19 cellular contexts compared by ENCODE assay signal in the genomic region with DNA sequence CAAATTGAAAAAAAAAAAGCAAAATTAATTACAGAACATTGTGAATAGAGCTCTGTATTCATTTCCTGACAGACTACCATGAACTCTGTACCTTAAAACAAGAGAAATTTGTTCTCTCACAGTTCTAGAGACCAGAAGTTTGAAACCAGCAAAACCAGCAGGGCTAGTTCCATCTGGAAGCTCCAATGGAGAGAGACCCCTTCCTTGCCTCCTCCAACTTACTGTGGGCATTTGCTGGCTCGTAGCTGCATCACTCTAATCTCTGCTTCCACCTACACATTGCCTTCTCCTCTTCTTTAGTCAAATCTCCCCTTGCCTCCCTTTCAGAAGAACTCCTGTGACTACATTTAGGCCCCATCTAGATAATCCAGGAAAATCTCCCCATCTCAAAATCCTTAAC. TPM values are rescaled to one million over a fixed set of nuclear protein-coding genes. Genes with fewer than 3 reads are reported as not detected.
DNase-seq lines count a peak whose midpoint lies in the region; ATAC-seq, FAIRE-seq and TF ChIP-seq lines count a peak whose summit lies in the region.
"Had no signal": no experiment of that assay in that cellular context is flagged by ENCODE, and none has a peak within 500 bp of the region (broad histone marks: within the 10 kb centered on the region; RNA-seq: fewer than 3 reads in every experiment).

No MANE protein-coding gene starts in this region.

- TF ChIP-seq EP300 in GM12878 (IDR thresholded peaks at IDR 0.05; ENCODE audit: borderline replicate concordance in 1 of 2, control insufficient read depth in 1 of 2, low read depth in 2 of 2, low read length in 2 of 2): no peak

- CTCF ChIA-PET in Calu3 (lab: Charles Lee) (interaction anchor here (1.1 to 1.2 kb wide), 2 partner anchors 35 to 200 kb away, joined by 3 read pairs; no protein-coding TSS in a partner anchor), GM12878 (lab: Yijun Ruan, JAX) (interaction anchor here (0.6 to 1.2 kb wide), 3 partner anchors 38 to 754 kb away, joined by 3 to 4 read pairs (median 4); no protein-coding TSS in a partner anchor)

- H3K27me3 ChIP-seq in GM12878 (replicated peaks in 1 of 2; ENCODE audit: control insufficient read depth in 2 of 2, insufficient read depth in 2 of 2, low read length in 1 of 2): no peaks in the 10 kb centered on the region

- intact Hi-C loops in Calu3 (cut with micrococcal nuclease; ENCODE audit: unreplicated experiment) (no loop called here), GM12878 (cut with micrococcal nuclease; ENCODE audit: unreplicated experiment) (no loop called here)

- TF ChIP-seq CTCF in Calu3 (IDR thresholded peaks at IDR 0.05; ENCODE audit: unreplicated experiment) (no peak), GM12878 (IDR thresholded peaks at IDR 0.05 in 2 of 3, conservative IDR thresholded peaks at IDR 0.05 in 1 of 3; ENCODE audit: control insufficient read depth in 2 of 3, extremely low read depth in 1 of 3, insufficient read depth in 1 of 3, low read depth in 3 of 3, low read length in 3 of 3) (no peak), mesothelial cell of epicardium (IDR thresholded peaks at IDR 0.05; ENCODE audit: unreplicated experiment) (no peak)

- peaks cover 36% of the 10 kb centered on the region for H3K4me1 Mint-ChIP-seq in Calu3 (ENCODE audit: low read depth, unreplicated experiment)
- H3K4me1 Mint-ChIP-seq in mesothelial cell of epicardium: peaks cover 20% of the 10 kb centered on the region

- H4K20me1 ChIP-seq in GM12878 (ENCODE audit: control insufficient read depth, insufficient read depth): no peaks in the 10 kb centered on the region

- SMC1A ChIA-PET in GM12878 (lab: Charles Lee; ENCODE audit: uncharacterized antibody, unreplicated experiment): interaction anchor here (1.5 kb wide), 1 partner anchor 200 kb away, joined by 3 read pairs; no protein-coding TSS in a partner anchor

- no peak overlapping the region for H3K4me2 ChIP-seq in GM12878 (ENCODE audit: control insufficient read depth, insufficient read depth)

- BruUV-seq in Calu3 (replicated peaks; lab: Mats Ljungman, UMichigan) (no TSS peak), GM12878 (replicated peaks; lab: Mats Ljungman, UMichigan) (no TSS peak)

- no peaks in the 10 kb centered on the region for H3K9me3 ChIP-seq in GM12878 (replicated peaks; ENCODE audit: control insufficient read depth, insufficient read depth, low read length)

- no peak overlapping the region for H3K4me3 Mint-ChIP-seq in Calu3 (ENCODE audit: low read depth, unreplicated experiment)
- H3K4me3 Mint-ChIP-seq in mesothelial cell of epicardium: no peak overlapping the region

- no peak overlapping the region for H2AFZ ChIP-seq in GM12878 (ENCODE audit: control insufficient read depth, low read depth, low read length)

- ATAC-seq in GM12878: no peak
- ATAC-seq in HG02852 (IDR thresholded peaks at IDR 0.05; ENCODE audit: unreplicated experiment): no peak
- ATAC-seq: Panc1, Right ventricle myocardium inferior had no signal

- DNase-seq in Calu3 (peak; percentile 31), HT-29 (ENCODE audit: low spot score) (peak; percentile 8), GM12878 (ENCODE audit: low read depth, low spot score) (no peak), mesothelial cell of epicardium (ENCODE audit: low spot score in 2 of 2, unreplicated experiment in 2 of 2) (no peak), NCI-H446 (lab: John Stamatoyannopoulos, UW) (no peak), NCI-H526 (lab: John Stamatoyannopoulos, UW) (no peak), ureter (ENCODE audit: low spot score) (no peak)
- DNase-seq: AML-193, DND-41, GF-D8, H7, KG1, NCI-H1048, NCI-H146, NCI-H748 treated with DMSO at 0.1 percent for 48 hours had no signal

- no peak for TF ChIP-seq POLR2A in GM12878 (IDR thresholded peaks at IDR 0.05; ENCODE audit: low read depth, low read length)

- no peaks in the 10 kb centered on the region for H3K27me3 Mint-ChIP-seq in Calu3 (ENCODE audit: unreplicated experiment)
- H3K27me3 Mint-ChIP-seq in mesothelial cell of epicardium (ENCODE audit: low read depth): no peaks in the 10 kb centered on the region

- H3K79me2 ChIP-seq in GM12878 (ENCODE audit: control insufficient read depth, insufficient read depth, low read length): no peaks in the 10 kb centered on the region

- no peaks in the 10 kb centered on the region for H3K36me3 ChIP-seq in GM12878 (ENCODE audit: control insufficient read depth in 2 of 2, insufficient read depth in 2 of 2, low read length in 1 of 2)

- H3K27ac ChIP-seq in GM12878 (ENCODE audit: control insufficient read depth, insufficient read depth): no peak overlapping the region
- H3K27ac ChIP-seq: SK-N-MC had no signal

- H3K27ac Mint-ChIP-seq in Calu3 (ENCODE audit: unreplicated experiment) (no peak overlapping the region), mesothelial cell of epicardium (peak overlapping the region; percentile 41)

- TF ChIP-seq RAD21 in GM12878 (IDR thresholded peaks at IDR 0.05; ENCODE audit: insufficient read depth, low read depth, low read length): no peak

- peak; percentile 47 for FAIRE-seq in GM12878 (lab: Jason Lieb, UNC)

- 0% methylated on average over 1 of the region's 1 CpG for WGBS in GM12878 (ENCODE audit: insufficient coverage, insufficient replicate concordance, low lambda C conversion rate, missing lambda C conversion rate)

- H3K9me3 Mint-ChIP-seq in Calu3 (ENCODE audit: low read depth, unreplicated experiment) (no peaks in the 10 kb centered on the region), mesothelial cell of epicardium (peaks cover 12% of the 10 kb centered on the region)

- in situ Hi-C loops in GM12878 (cut with MboI): no loop called here

- no peak overlapping the region for H3K9ac ChIP-seq in GM12878 (ENCODE audit: control insufficient read depth, insufficient read depth, low read length)

- H3K4me1 ChIP-seq in GM12878 (ENCODE audit: control insufficient read depth, insufficient read depth, low read length): peaks cover 10% of the 10 kb centered on the region

- H3K4me3 ChIP-seq in GM12878: no peak overlapping the region
- H3K4me3 ChIP-seq: SK-N-MC had no signal

- POLR2A ChIA-PET in GM12878 (lab: Charles Lee): no interaction called here

- H3K36me3 Mint-ChIP-seq in Calu3 (ENCODE audit: insufficient read depth, unreplicated experiment): no peaks in the 10 kb centered on the region
- peaks cover 4% of the 10 kb centered on the region for H3K36me3 Mint-ChIP-seq in mesothelial cell of epicardium

- RAD21 ChIA-PET in GM12878 (lab: Charles Lee; ENCODE audit: unreplicated experiment): no interaction called here

TF ChIP-seq in GM12878, 131 proteins besides CTCF, POLR2A, EP300 and RAD21 (continues in another document):
- TF ChIP-seq RCOR1 (conservative IDR thresholded peaks at IDR 0.05; ENCODE audit: low read depth, low read length) (no peak), LARP7 (IDR thresholded peaks at IDR 0.05) (no peak), SP1 (IDR thresholded peaks at IDR 0.05; ENCODE audit: low read depth, low read length) (no peak), TCF7 (IDR thresholded peaks at IDR 0.05; ENCODE audit: borderline replicate concordance) (no peak), STAT3 (IDR thresholded peaks at IDR 0.05; ENCODE audit: low read depth, low read length) (no peak), ZNF217 (IDR thresholded peaks at IDR 0.05) (no peak), SIN3A (IDR thresholded peaks at IDR 0.05; ENCODE audit: low read depth, low read length) (no peak), BACH1 (IDR thresholded peaks at IDR 0.05; ENCODE audit: borderline replicate concordance) (no peak)
- TF ChIP-seq, protein P1, sequence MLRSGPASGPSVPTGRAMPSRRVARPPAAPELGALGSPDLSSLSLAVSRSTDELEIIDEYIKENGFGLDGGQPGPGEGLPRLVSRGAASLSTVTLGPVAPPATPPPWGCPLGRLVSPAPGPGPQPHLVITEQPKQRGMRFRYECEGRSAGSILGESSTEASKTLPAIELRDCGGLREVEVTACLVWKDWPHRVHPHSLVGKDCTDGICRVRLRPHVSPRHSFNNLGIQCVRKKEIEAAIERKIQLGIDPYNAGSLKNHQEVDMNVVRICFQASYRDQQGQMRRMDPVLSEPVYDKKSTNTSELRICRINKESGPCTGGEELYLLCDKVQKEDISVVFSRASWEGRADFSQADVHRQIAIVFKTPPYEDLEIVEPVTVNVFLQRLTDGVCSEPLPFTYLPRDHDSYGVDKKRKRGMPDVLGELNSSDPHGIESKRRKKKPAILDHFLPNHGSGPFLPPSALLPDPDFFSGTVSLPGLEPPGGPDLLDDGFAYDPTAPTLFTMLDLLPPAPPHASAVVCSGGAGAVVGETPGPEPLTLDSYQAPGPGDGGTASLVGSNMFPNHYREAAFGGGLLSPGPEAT (IDR thresholded peaks at IDR 0.05; ENCODE audit: low read depth): no peak
- TF ChIP-seq, protein P2, sequence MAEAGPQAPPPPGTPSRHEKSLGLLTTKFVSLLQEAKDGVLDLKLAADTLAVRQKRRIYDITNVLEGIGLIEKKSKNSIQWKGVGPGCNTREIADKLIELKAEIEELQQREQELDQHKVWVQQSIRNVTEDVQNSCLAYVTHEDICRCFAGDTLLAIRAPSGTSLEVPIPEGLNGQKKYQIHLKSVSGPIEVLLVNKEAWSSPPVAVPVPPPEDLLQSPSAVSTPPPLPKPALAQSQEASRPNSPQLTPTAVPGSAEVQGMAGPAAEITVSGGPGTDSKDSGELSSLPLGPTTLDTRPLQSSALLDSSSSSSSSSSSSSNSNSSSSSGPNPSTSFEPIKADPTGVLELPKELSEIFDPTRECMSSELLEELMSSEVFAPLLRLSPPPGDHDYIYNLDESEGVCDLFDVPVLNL (IDR thresholded peaks at IDR 0.05; ENCODE audit: low read depth, low read length): no peak

RNA-seq across cellular contexts. Expression of a gene that starts 56.5 kb away (rescaled TPM):
- total RNA-seq in Calu3 (2022): 8.3 and 10.4 TPM in 2 replicates
- 2.9 and 3.5 TPM in 2 replicates for total RNA-seq in HT-29 (2014; rRNA removed; shearing (Covaris generic))
- total RNA-seq in GM12878 (2013; cell fraction: nucleolus; rRNA removed): 0.15 TPM in 1 of 2 replicates, not detected in the other
- 2.6 and 3.6 TPM in 2 replicates for total RNA-seq in GM12878 (2014; rRNA removed)
- total RNA-seq in GM12878 (2014; rRNA removed; fragmentation: Illumina TruSeq; extraction: Trizol): 4.1 and 4.6 TPM in 2 replicates
- 3.3 and 3.8 TPM in 2 replicates for total RNA-seq in GM12878 (2021)
- 0.26 TPM for polyA plus RNA-seq in GM12878 (2011; ENCODE audit: low read depth)
- 0.03 TPM in 1 of 2 replicates, not detected in the other for polyA plus RNA-seq in GM12878 (2011; rRNA removed)
- polyA plus RNA-seq in GM12878 (2011; cell fraction: cytosol; rRNA removed): not detected in 2 replicates
- not detected in 2 replicates for polyA plus RNA-seq in GM12878 (2011; cell fraction: nucleus; rRNA removed)
- 0.55 and 0.86 TPM in 2 replicates for polyA plus RNA-seq in GM12878 (2012)
- 1.8 and 2.5 TPM in 2 replicates for polyA plus RNA-seq in GM12878 (2014; fragmentation: Illumina TruSeq; extraction: Trizol)
- polyA plus RNA-seq in GM12878 (2014; fragmentation: Nextera tagmentation; extraction: Ambion mirVana): under 1 TPM; 0.37 to 0.50 TPM
- polyA plus RNA-seq in GM12878 (2014; rRNA removed): 1.2 and 1.3 TPM in 2 replicates
- polyA plus RNA-seq in GM12878 (2016; fragmentation: Nextera tagmentation; extraction: Ambion mirVana): 1 to 10 TPM; 1.1 to 1.8 TPM
- not detected in 2 replicates for polyA minus RNA-seq in GM12878 (2011; rRNA and poly(A)+ RNA removed)
- polyA minus RNA-seq in GM12878 (2011; cell fraction: cytosol; rRNA and poly(A)+ RNA removed): not detected in 2 replicates
- 0.19 TPM in 1 of 2 replicates, not detected in the other for polyA minus RNA-seq in GM12878 (2011; cell fraction: nucleus; rRNA and poly(A)+ RNA removed)
- 40.2 to 42.4 TPM (median 41.7 TPM) in 3 replicates for total RNA-seq in mesothelial cell of epicardium
- 17.0 TPM for total RNA-seq in ureter

Comparison
In these comparisons a context has a peak if more than half of its experiments do, and no peak if none do; other contexts are left out.
1. DNase-seq: peak in Calu3 (single experiment) and HT-29 (single experiment); none in GM12878 (single experiment), mesothelial cell of epicardium (0 of 2), NCI-H446 (0 of 2), NCI-H526 (0 of 2) and ureter (single experiment).